In genomic region chr17:75289832-75290337, GRCh38 we compare ENCODE assay signal across 8 cellular contexts. TPM values are rescaled to one million over a fixed set of nuclear protein-coding genes. Genes with fewer than 3 reads are reported as not detected.
DNase-seq lines count a peak whose midpoint lies in the region; ATAC-seq and TF ChIP-seq lines count a peak whose summit lies in the region.

No MANE protein-coding gene starts in this region.

- H3K9ac ChIP-seq in NT2/D1 (ENCODE audit: insufficient read length, low read depth) (peak overlapping the region; percentile 74), parathyroid adenoma (no peak overlapping the region)

- peak; percentile 34 for ATAC-seq in activated T-helper 17 cell treated with anti-CD3 and anti-CD28 coated beads, Interleukin-2, amount 50 U/mL, for 72 hours (replicated peaks)
- no peak for ATAC-seq in HG03045 (IDR thresholded peaks at IDR 0.05; ENCODE audit: unreplicated experiment)

- no peaks in the 10 kb centered on the region for H3K9me3 Mint-ChIP-seq in activated T-helper 17 cell treated with anti-CD3 and anti-CD28 coated beads, Interleukin-2, amount 50 U/mL, for 72 hours

- H3K4me1 ChIP-seq in NT2/D1 (ENCODE audit: insufficient read depth, insufficient read length): no peaks in the 10 kb centered on the region
- no peaks in the 10 kb centered on the region for H3K4me1 ChIP-seq in parathyroid adenoma
- no peaks in the 10 kb centered on the region for H3K4me1 ChIP-seq in urinary bladder (ENCODE audit: insufficient read depth)

- DNase-seq in ELR (ENCODE audit: low read depth): peak; percentile 79
- DNase-seq in HCEC 1CT: peak; percentile 53
- no peak for DNase-seq in NT2/D1 (ENCODE audit: low read depth, low spot score)
- DNase-seq in foreskin melanocyte: peak; percentile 70

- peak overlapping the region; percentile 75 for H3K4me2 ChIP-seq in parathyroid adenoma (ENCODE audit: low read length)

- H3K27ac Mint-ChIP-seq in activated T-helper 17 cell treated with anti-CD3 and anti-CD28 coated beads, Interleukin-2, amount 50 U/mL, for 72 hours: peak overlapping the region; percentile 99

- H3K9me3 ChIP-seq in NT2/D1 (ENCODE audit: insufficient read depth, low read length) (no peaks in the 10 kb centered on the region), parathyroid adenoma (ENCODE audit: control insufficient read depth, low read length) (no peaks in the 10 kb centered on the region)

- peaks cover 49% of the 10 kb centered on the region for H3K36me3 Mint-ChIP-seq in activated T-helper 17 cell treated with anti-CD3 and anti-CD28 coated beads, Interleukin-2, amount 50 U/mL, for 72 hours (ENCODE audit: low read depth)

- H3K4me3 ChIP-seq in NT2/D1 (ENCODE audit: insufficient read length, low read depth) (peak overlapping the region; percentile 93), parathyroid adenoma (ENCODE audit: low read depth, low read length) (peak overlapping the region; percentile 65), urinary bladder (ENCODE audit: low read depth, low read length) (peak overlapping the region; percentile 51)

- peak overlapping the region; percentile 83 for H3K27ac ChIP-seq in parathyroid adenoma
- peak overlapping the region; percentile 89 for H3K27ac ChIP-seq in urinary bladder (ENCODE audit: low read depth)

- H3K36me3 ChIP-seq in NT2/D1 (ENCODE audit: insufficient read depth, insufficient read length, low read length) (peaks cover 23% of the 10 kb centered on the region), parathyroid adenoma (ENCODE audit: control insufficient read depth, insufficient read depth, low read length) (no peaks in the 10 kb centered on the region), urinary bladder (ENCODE audit: insufficient read depth) (no peaks in the 10 kb centered on the region)

- peak overlapping the region; percentile 96 for H3K4me3 Mint-ChIP-seq in activated T-helper 17 cell treated with anti-CD3 and anti-CD28 coated beads, Interleukin-2, amount 50 U/mL, for 72 hours

- H3K79me2 ChIP-seq in parathyroid adenoma: peaks cover 3% of the 10 kb centered on the region

- no peaks in the 10 kb centered on the region for H3K27me3 Mint-ChIP-seq in activated T-helper 17 cell treated with anti-CD3 and anti-CD28 coated beads, Interleukin-2, amount 50 U/mL, for 72 hours

- H2AFZ ChIP-seq in parathyroid adenoma: peak overlapping the region; percentile 96

- peak; percentile 20 for TF ChIP-seq CTCF in parathyroid adenoma (IDR thresholded peaks at IDR 0.05)

- H3K4me1 Mint-ChIP-seq in activated T-helper 17 cell treated with anti-CD3 and anti-CD28 coated beads, Interleukin-2, amount 50 U/mL, for 72 hours: peaks cover 6% of the 10 kb centered on the region

- H3K27me3 ChIP-seq in NT2/D1 (ENCODE audit: insufficient read depth, insufficient read length): peaks cover 7% of the 10 kb centered on the region
- no peaks in the 10 kb centered on the region for H3K27me3 ChIP-seq in parathyroid adenoma (ENCODE audit: control insufficient read depth, insufficient read depth, low read length)

- 1% methylated on average over 26 of the region's 26 CpGs for WGBS in urinary bladder

RNA-seq across cellular contexts. Expression of gene SLC25A19, which starts 0.7 kb away (rescaled TPM):
- 100 to 1,000 TPM in 1 of 2 donors, 10 to 100 TPM in 1; 97.4 to 113 TPM for total RNA-seq in activated T-helper 17 cell treated with anti-CD3 and anti-CD28 coated beads, Interleukin-2, amount 50 U/mL, for 72 hours
- 5.2 TPM for total RNA-seq in urinary bladder
- polyA plus RNA-seq in urinary bladder: 10.1 TPM

RNA-seq across cellular contexts. Expression of gene MIF4GD, which starts 18.9 kb away (rescaled TPM):
- total RNA-seq in activated T-helper 17 cell treated with anti-CD3 and anti-CD28 coated beads, Interleukin-2, amount 50 U/mL, for 72 hours: 10 to 100 TPM; 23.6 to 31.6 TPM
- 9.0 TPM for total RNA-seq in urinary bladder
- 42.9 TPM for polyA plus RNA-seq in urinary bladder

RNA-seq across cellular contexts. Expression of gene MRPS7, which starts 28.2 kb away (rescaled TPM):
- 10 to 100 TPM; 53.6 to 83.2 TPM for total RNA-seq in activated T-helper 17 cell treated with anti-CD3 and anti-CD28 coated beads, Interleukin-2, amount 50 U/mL, for 72 hours
- total RNA-seq in urinary bladder: 27.0 TPM
- 51.8 TPM for polyA plus RNA-seq in urinary bladder

RNA-seq across cellular contexts. Expression of gene GGA3, which starts 28.5 kb away (rescaled TPM):
- total RNA-seq in activated T-helper 17 cell treated with anti-CD3 and anti-CD28 coated beads, Interleukin-2, amount 50 U/mL, for 72 hours: 10 to 100 TPM; 63.2 to 71.9 TPM
- 15.5 TPM for total RNA-seq in urinary bladder
- polyA plus RNA-seq in urinary bladder: 29.7 TPM

Comparison
In these comparisons a context has a peak if more than half of its experiments do, and no peak if none do; other contexts are left out.
1. RNA of gene SLC25A19, which starts 0.7 kb away (total RNA-seq): 97.4 to 113 TPM in activated T-helper 17 cell treated with anti-CD3 and anti-CD28 coated beads, Interleukin-2, amount 50 U/mL, for 72 hours; 5.2 TPM in urinary bladder (single experiment); every median in the first group is over 10 times any median in the second.
2. Peak in every context shown above with its lines, with median percentiles within 50 percentile points of each other: H3K4me3 ChIP-seq.